Comparison of ENCODE assay signal across 13 cellular contexts in genomic region chr7:94088560-94088959, GRCh38.
A peak's percentile ranks its signal among the peaks of the same experiment; 100 is the strongest.
DNase-seq lines count a peak whose midpoint lies in the region; TF ChIP-seq lines count a peak whose summit lies in the region.
"Had no signal": no experiment of that assay in that cellular context is flagged by ENCODE, and none has a peak within 500 bp of the region (broad histone marks: within the 10 kb centered on the region; RNA-seq: fewer than 3 reads in every experiment).

No MANE protein-coding gene starts in this region.

- BruUV-seq in OCI-LY7 (replicated peaks; lab: Mats Ljungman, UMichigan), result no TSS peak

- no peaks in the 10 kb centered on the region for H3K79me2 ChIP-seq in OCI-LY7 (ENCODE audit: insufficient read depth, low read depth, low read length)

- H3K4me3 ChIP-seq in OCI-LY7 (ENCODE audit: low read depth, low read length, poor library complexity, severe bottlenecking), result no peak overlapping the region
- H3K4me3 ChIP-seq: K562, psoas muscle had no signal

- peak overlapping the region; percentile 99; the same call in 1 of the 2 replicates for H2AFZ ChIP-seq in OCI-LY7 (ENCODE audit: low read length)

- intact Hi-C loops in OCI-LY7 (cut with micrococcal nuclease; ENCODE audit: unreplicated experiment) (loop anchor here (10.0 kb wide), 2 partner anchors 284 to 306 kb away; partner anchors contain the start of gene COL1A2), posterior vena cava (cut with DNase I) (no loop called here)

- no peaks in the 10 kb centered on the region for H3K9me2 ChIP-seq in OCI-LY7 (ENCODE audit: insufficient read depth, low read length)

- TF ChIP-seq CTCF in OCI-LY7 (conservative IDR thresholded peaks at IDR 0.05; ENCODE audit: low read length), result no peak

- H3K27ac ChIP-seq in OCI-LY7 (ENCODE audit: low read depth, low read length, poor library complexity, severe bottlenecking), result no peak overlapping the region
- H3K27ac ChIP-seq: psoas muscle had no signal

- CTCF ChIA-PET in OCI-LY7 (lab: Charles Lee; ENCODE audit: unreplicated experiment), result interaction anchor here (0.5 kb wide), 1 partner anchor 1386 kb away, joined by 4 read pairs; no protein-coding TSS in a partner anchor

- no peaks in the 10 kb centered on the region for H4K20me1 ChIP-seq in OCI-LY7 (ENCODE audit: insufficient read depth, low read length)

- H3K9me3 ChIP-seq in OCI-LY7 (ENCODE audit: low read length), result no peaks in the 10 kb centered on the region
- H3K9me3 ChIP-seq: psoas muscle had no signal

- DNase-seq in GM03348 (ENCODE audit: low spot score) (peak; percentile 15), OCI-LY7 (ENCODE audit: low spot score) (no peak), fibroblast of peridontal ligament (ENCODE audit: extremely low read depth) (peak; percentile 71), renal cortical epithelial cell (ENCODE audit: low read depth) (peak; percentile 50), NCI-H526 (lab: John Stamatoyannopoulos, UW) (no peak), NCI-H2227 treated with DMSO at 0.1 percent for 48 hours (lab: John Stamatoyannopoulos, UW) (no peak), posterior vena cava (ENCODE audit: low spot score) (no peak)
- DNase-seq: activated gamma-delta T cell treated with Interleukin-2 at 50 U/mL for 16 hours; effector memory CD4-positive, alpha-beta T cell; kidney; NCI-H82; psoas muscle had no signal

- peaks cover 20% of the 10 kb centered on the region for H3K4me1 ChIP-seq in OCI-LY7 (ENCODE audit: insufficient read depth, low read length, poor library complexity, severe bottlenecking)
- H3K4me1 ChIP-seq: psoas muscle had no signal

- no peaks in the 10 kb centered on the region for H3K36me3 ChIP-seq in OCI-LY7 (ENCODE audit: insufficient read depth, low read length)

- H3K4me2 ChIP-seq in OCI-LY7 (ENCODE audit: low read length), result no peak overlapping the region

- POLR2A ChIA-PET in OCI-LY7 (lab: Charles Lee), result no interaction called here

Comparison
In these comparisons a context has a peak if more than half of its experiments do, and no peak if none do; other contexts are left out.
1. DNase-seq: peak in GM03348 (single experiment), fibroblast of peridontal ligament (single experiment) and renal cortical epithelial cell (single experiment); none in OCI-LY7 (single experiment), NCI-H526 (0 of 2), NCI-H2227 treated with DMSO at 0.1 percent for 48 hours (single experiment) and posterior vena cava (single experiment).